ENCODE assay signal across 27 cellular contexts in the genomic region with DNA sequence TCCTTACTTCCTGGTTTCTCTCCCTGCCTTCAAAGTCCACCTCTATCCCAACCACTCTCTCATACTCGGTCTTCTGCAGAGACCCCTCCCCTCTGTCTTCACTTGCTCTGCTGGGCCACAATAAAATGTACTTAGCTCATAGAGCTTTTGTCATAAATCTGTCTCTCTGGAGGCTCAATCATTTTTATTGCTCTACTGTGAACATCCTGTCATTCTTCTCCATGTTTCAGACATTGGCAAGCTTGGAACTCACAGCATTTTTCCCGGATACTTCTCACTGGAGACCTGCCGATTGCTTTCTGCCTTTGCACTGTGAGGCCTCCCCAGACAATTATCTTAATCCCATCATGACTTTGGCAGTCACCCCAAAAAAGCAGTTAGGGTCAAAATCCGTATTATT.
"Had no signal": no experiment of that assay in that cellular context is flagged by ENCODE, and none has a peak within 500 bp of the region (broad histone marks: within the 10 kb centered on the region; RNA-seq: fewer than 3 reads in every experiment).

No MANE protein-coding gene starts in this region.

- DNase-seq: cerebellar nuclear complex; cortex of kidney; effector memory CD4-positive, alpha-beta T cell; erythroblast; esophagus squamous epithelium; foreskin melanocyte; glutamatergic neuron; heart right ventricle; hippocampal formation; kidney glomerular epithelial cell; left colon; mesenchymal stem cell; mucosa of descending colon; naive B cell; sigmoid colon; stimulated activated CD4-positive, alpha-beta T cell treated with anti-CD3 and anti-CD28 coated beads, Interleukin-4, amount 100 ng/mL, for 24 hours; stimulated activated naive CD4-positive, alpha-beta T cell treated with Interleukin-2 at 50 U/mL for 16 hours; stomach; testis; tibial artery had no signal

- H3K36me3 Mint-ChIP-seq: mesothelial cell of epicardium; neural progenitor cell; stimulated activated effector memory CD8-positive, alpha-beta T cell treated with anti-CD3 and anti-CD28 coated beads, Interleukin-12 subunit alpha, Interleukin-12 subunit beta, amount 100 ng/mL, for 72 hours; type B pancreatic cell had no signal

- H3K9me3 Mint-ChIP-seq: type B pancreatic cell had no signal

- H3K4me1 ChIP-seq: esophagus squamous epithelium, prostate gland, right atrium auricular region, sigmoid colon, stomach, testis, tibial artery had no signal

- H3K36me3 ChIP-seq: esophagus squamous epithelium, heart right ventricle, neural progenitor cell, prostate gland, right atrium auricular region, sigmoid colon, stomach, tibial artery had no signal

- H3K9me3 ChIP-seq: prostate gland, testis had no signal

- H3K27ac ChIP-seq: esophagus squamous epithelium, heart right ventricle, neural progenitor cell, prostate gland, right atrium auricular region, sigmoid colon, stomach, testis, tibial artery had no signal

- ATAC-seq: heart right ventricle; left colon; mucosa of descending colon; natural killer cell treated with Interleukin-12 subunit alpha and Interleukin-12 subunit beta and Interleukin-15 and Interleukin-18, amount 100 ng/mL, for 72 hours; stimulated activated effector memory CD8-positive, alpha-beta T cell treated with anti-CD3 and anti-CD28 coated beads, Interleukin-12 subunit alpha, Interleukin-12 subunit beta, amount 100 ng/mL, for 72 hours had no signal

- H3K4me3 ChIP-seq: esophagus squamous epithelium, heart right ventricle, mucosa of descending colon, neural progenitor cell, prostate gland, right atrium auricular region, sigmoid colon, stomach, testis, tibial artery had no signal

- H3K27me3 ChIP-seq: neural progenitor cell, right atrium auricular region, sigmoid colon, stomach, testis, tibial artery had no signal

- H3K4me1 Mint-ChIP-seq: naive B cell; stimulated activated effector memory CD8-positive, alpha-beta T cell treated with anti-CD3 and anti-CD28 coated beads, Interleukin-12 subunit alpha, Interleukin-12 subunit beta, amount 100 ng/mL, for 72 hours had no signal

- H3K27ac Mint-ChIP-seq: mesothelial cell of epicardium; naive B cell; natural killer cell treated with Interleukin-12 subunit alpha and Interleukin-12 subunit beta and Interleukin-15 and Interleukin-18, amount 100 ng/mL, for 72 hours; neural progenitor cell; stimulated activated effector memory CD8-positive, alpha-beta T cell treated with anti-CD3 and anti-CD28 coated beads, Interleukin-12 subunit alpha, Interleukin-12 subunit beta, amount 100 ng/mL, for 72 hours; type B pancreatic cell had no signal

- H3K4me3 Mint-ChIP-seq: mesothelial cell of epicardium; naive B cell; natural killer cell treated with Interleukin-12 subunit alpha and Interleukin-12 subunit beta and Interleukin-15 and Interleukin-18, amount 100 ng/mL, for 72 hours; neural progenitor cell; stimulated activated effector memory CD8-positive, alpha-beta T cell treated with anti-CD3 and anti-CD28 coated beads, Interleukin-12 subunit alpha, Interleukin-12 subunit beta, amount 100 ng/mL, for 72 hours; type B pancreatic cell had no signal
